ENCODE assay signal across 1 cellular context in genomic region chr2:189841019-189841418, GRCh38.
TF ChIP-seq lines count a peak whose summit lies in the region.

No MANE protein-coding gene starts in this region.

TF ChIP-seq in GM12878, 131 proteins besides CTCF, POLR2A, EP300 and RAD21 (continued from another document):
- no peak for TF ChIP-seq IRF3 (IDR thresholded peaks at IDR 0.05)
- no peak for TF ChIP-seq ZNF207 (IDR thresholded peaks at IDR 0.05; ENCODE audit: borderline replicate concordance)
- TF ChIP-seq USF2 (IDR thresholded peaks at IDR 0.05; ENCODE audit: borderline replicate concordance, low read depth, low read length) = no peak
- no peak for TF ChIP-seq WRNIP1 (IDR thresholded peaks at IDR 0.05; ENCODE audit: borderline replicate concordance, low read depth, low read length)
- TF ChIP-seq ZSCAN29 (IDR thresholded peaks at IDR 0.05) = no peak
- no peak for TF ChIP-seq MYB (IDR thresholded peaks at IDR 0.05; ENCODE audit: borderline replicate concordance, low read depth, low read length)
- TF ChIP-seq SREBF2 (IDR thresholded peaks at IDR 0.05; ENCODE audit: low read length) = no peak
- no peak for TF ChIP-seq STAT1 (conservative IDR thresholded peaks at IDR 0.05)
- TF ChIP-seq MYC (IDR thresholded peaks at IDR 0.05; ENCODE audit: insufficient read depth, insufficient read length, insufficient replicate concordance, low read length, severe bottlenecking) = no peak
- no peak for TF ChIP-seq PML (IDR thresholded peaks at IDR 0.05; ENCODE audit: low read length)
- no peak for TF ChIP-seq TCF3 (IDR thresholded peaks at IDR 0.05; ENCODE audit: borderline replicate concordance, insufficient read depth, low read depth, low read length)
- TF ChIP-seq CBX3 (IDR thresholded peaks at IDR 0.05; ENCODE audit: borderline replicate concordance, low read depth) = no peak
- TF ChIP-seq HDAC6 (IDR thresholded peaks at IDR 0.05; ENCODE audit: unreplicated experiment) = no peak
